1 cellular context compared by ENCODE assay signal in the genomic region with DNA sequence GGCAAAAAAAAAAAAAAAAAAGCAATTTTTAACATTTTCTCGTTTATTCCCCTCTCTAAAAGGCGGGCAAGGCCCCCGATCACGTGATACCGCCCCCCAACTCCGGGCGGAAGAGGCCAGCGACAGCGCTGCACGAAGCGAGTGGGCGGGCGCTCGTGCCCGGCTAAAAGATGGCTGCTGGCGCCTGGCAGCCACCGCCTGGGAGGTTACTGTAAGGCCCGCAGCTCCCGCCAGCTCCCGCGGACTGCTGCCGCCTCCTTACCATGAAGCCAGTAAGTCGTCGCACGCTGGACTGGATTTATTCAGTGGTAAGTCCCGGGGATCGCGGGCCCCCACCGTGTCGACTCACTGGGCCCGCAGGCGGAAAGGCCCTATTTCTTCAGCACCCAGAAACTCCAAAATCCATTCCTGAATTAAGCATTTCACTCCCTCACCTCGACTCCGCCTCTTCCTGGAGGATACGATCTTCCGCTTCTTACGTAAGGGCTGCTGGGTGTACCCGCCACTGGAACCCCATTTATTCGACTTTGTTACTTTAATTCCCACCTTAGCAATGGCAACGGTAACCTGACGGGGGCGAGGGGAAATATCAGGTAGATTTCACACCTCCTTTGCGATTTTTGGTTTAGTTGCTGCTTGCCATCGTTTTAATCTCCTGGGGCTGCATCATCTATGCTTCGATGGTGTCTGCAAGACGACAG.
A peak's percentile ranks its signal among the peaks of the same experiment; 100 is the strongest.
TF ChIP-seq lines count a peak whose summit lies in the region.

A gene with protein sequence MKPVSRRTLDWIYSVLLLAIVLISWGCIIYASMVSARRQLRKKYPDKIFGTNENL (plus strand): TSS at position 156 of the 701 bp plus-strand sequence. CDS start 108 bp downstream, at position 264.
A gene (minus strand): TSS at position 415 of the 701 bp plus-strand sequence. CDS start 150 bp downstream, at position 265.

TF ChIP-seq in HepG2, 621 proteins besides CTCF, POLR2A, EP300 and RAD21 (continued from another document and continues in another):
- TF ChIP-seq, protein P1, sequence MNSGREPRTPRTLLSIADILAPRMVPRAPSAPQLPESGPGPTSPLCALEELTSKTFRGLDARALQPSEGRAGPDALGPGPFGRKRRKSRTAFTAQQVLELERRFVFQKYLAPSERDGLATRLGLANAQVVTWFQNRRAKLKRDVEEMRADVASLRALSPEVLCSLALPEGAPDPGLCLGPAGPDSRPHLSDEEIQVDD (CRISPR knock-in tag; IDR thresholded peaks at IDR 0.05; ENCODE audit: borderline replicate concordance), result no peak
- TF ChIP-seq HNRNPL (IDR thresholded peaks at IDR 0.05; ENCODE audit: low read depth, low read length), result peak; percentile 53; the same call in 1 of the 2 replicates
- peak; percentile 96; the same call in 1 of the 2 replicates for TF ChIP-seq ZNF225 (CRISPR knock-in tag; IDR thresholded peaks at IDR 0.05)
- peak; percentile 53; the same call in 1 of the 2 replicates for TF ChIP-seq ETV5 (CRISPR knock-in tag; IDR thresholded peaks at IDR 0.05; ENCODE audit: borderline replicate concordance)
- TF ChIP-seq TOPORS (CRISPR knock-in tag; IDR thresholded peaks at IDR 0.05), result no peak; the same call in 1 of the 2 replicates
- peak; percentile 43; the same call in 1 of the 2 replicates for TF ChIP-seq SMAD3 (CRISPR knock-in tag; IDR thresholded peaks at IDR 0.05)
- no peak for TF ChIP-seq ZNF17 (CRISPR knock-in tag; IDR thresholded peaks at IDR 0.05)
- TF ChIP-seq NKX3-1 (CRISPR knock-in tag; IDR thresholded peaks at IDR 0.05), result no peak
- no peak for TF ChIP-seq MIER2 (CRISPR knock-in tag; IDR thresholded peaks at IDR 0.05)
- TF ChIP-seq ZNF33A (CRISPR knock-in tag; IDR thresholded peaks at IDR 0.05; ENCODE audit: borderline replicate concordance), result no peak
- TF ChIP-seq, protein P2, sequence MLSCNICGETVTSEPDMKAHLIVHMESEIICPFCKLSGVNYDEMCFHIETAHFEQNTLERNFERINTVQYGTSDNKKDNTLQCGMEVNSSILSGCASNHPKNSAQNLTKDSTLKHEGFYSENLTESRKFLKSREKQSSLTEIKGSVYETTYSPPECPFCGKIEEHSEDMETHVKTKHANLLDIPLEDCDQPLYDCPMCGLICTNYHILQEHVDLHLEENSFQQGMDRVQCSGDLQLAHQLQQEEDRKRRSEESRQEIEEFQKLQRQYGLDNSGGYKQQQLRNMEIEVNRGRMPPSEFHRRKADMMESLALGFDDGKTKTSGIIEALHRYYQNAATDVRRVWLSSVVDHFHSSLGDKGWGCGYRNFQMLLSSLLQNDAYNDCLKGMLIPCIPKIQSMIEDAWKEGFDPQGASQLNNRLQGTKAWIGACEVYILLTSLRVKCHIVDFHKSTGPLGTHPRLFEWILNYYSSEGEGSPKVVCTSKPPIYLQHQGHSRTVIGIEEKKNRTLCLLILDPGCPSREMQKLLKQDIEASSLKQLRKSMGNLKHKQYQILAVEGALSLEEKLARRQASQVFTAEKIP (CRISPR knock-in tag; IDR thresholded peaks at IDR 0.05; ENCODE audit: borderline replicate concordance), result no peak
- TF ChIP-seq, protein P3, sequence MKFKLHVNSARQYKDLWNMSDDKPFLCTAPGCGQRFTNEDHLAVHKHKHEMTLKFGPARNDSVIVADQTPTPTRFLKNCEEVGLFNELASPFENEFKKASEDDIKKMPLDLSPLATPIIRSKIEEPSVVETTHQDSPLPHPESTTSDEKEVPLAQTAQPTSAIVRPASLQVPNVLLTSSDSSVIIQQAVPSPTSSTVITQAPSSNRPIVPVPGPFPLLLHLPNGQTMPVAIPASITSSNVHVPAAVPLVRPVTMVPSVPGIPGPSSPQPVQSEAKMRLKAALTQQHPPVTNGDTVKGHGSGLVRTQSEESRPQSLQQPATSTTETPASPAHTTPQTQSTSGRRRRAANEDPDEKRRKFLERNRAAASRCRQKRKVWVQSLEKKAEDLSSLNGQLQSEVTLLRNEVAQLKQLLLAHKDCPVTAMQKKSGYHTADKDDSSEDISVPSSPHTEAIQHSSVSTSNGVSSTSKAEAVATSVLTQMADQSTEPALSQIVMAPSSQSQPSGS (CRISPR knock-in tag; IDR thresholded peaks at IDR 0.05), result peak; percentile 66; the same call in 1 of the 2 replicates
- TF ChIP-seq, protein P4, sequence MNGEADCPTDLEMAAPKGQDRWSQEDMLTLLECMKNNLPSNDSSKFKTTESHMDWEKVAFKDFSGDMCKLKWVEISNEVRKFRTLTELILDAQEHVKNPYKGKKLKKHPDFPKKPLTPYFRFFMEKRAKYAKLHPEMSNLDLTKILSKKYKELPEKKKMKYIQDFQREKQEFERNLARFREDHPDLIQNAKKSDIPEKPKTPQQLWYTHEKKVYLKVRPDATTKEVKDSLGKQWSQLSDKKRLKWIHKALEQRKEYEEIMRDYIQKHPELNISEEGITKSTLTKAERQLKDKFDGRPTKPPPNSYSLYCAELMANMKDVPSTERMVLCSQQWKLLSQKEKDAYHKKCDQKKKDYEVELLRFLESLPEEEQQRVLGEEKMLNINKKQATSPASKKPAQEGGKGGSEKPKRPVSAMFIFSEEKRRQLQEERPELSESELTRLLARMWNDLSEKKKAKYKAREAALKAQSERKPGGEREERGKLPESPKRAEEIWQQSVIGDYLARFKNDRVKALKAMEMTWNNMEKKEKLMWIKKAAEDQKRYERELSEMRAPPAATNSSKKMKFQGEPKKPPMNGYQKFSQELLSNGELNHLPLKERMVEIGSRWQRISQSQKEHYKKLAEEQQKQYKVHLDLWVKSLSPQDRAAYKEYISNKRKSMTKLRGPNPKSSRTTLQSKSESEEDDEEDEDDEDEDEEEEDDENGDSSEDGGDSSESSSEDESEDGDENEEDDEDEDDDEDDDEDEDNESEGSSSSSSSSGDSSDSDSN (CRISPR knock-in tag; IDR thresholded peaks at IDR 0.05), result peak; percentile 78
- TF ChIP-seq ARID2 (CRISPR knock-in tag; IDR thresholded peaks at IDR 0.05; ENCODE audit: borderline replicate concordance), result 0 out of 2 replicates have a peak, but pooled peaks have one; percentile 53
- TF ChIP-seq, protein P5, sequence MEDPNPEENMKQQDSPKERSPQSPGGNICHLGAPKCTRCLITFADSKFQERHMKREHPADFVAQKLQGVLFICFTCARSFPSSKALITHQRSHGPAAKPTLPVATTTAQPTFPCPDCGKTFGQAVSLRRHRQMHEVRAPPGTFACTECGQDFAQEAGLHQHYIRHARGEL (CRISPR knock-in tag; IDR thresholded peaks at IDR 0.05), result no peak
- TF ChIP-seq ZNF432 (CRISPR knock-in tag; IDR thresholded peaks at IDR 0.05; ENCODE audit: borderline replicate concordance), result no peak
- TF ChIP-seq, protein P6, sequence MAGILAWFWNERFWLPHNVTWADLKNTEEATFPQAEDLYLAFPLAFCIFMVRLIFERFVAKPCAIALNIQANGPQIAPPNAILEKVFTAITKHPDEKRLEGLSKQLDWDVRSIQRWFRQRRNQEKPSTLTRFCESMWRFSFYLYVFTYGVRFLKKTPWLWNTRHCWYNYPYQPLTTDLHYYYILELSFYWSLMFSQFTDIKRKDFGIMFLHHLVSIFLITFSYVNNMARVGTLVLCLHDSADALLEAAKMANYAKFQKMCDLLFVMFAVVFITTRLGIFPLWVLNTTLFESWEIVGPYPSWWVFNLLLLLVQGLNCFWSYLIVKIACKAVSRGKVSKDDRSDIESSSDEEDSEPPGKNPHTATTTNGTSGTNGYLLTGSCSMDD (CRISPR knock-in tag; IDR thresholded peaks at IDR 0.05), result no peak
- no peak for TF ChIP-seq ZNF780A (CRISPR knock-in tag; IDR thresholded peaks at IDR 0.05)
- TF ChIP-seq SRSF1 (optimal IDR thresholded peaks at IDR 0.05; ENCODE audit: low read depth, low read length), result peak; percentile 47
- no peak for TF ChIP-seq PTBP1 (IDR thresholded peaks at IDR 0.05; ENCODE audit: low read depth, low read length, poor library complexity, severe bottlenecking)
- TF ChIP-seq, protein P7, sequence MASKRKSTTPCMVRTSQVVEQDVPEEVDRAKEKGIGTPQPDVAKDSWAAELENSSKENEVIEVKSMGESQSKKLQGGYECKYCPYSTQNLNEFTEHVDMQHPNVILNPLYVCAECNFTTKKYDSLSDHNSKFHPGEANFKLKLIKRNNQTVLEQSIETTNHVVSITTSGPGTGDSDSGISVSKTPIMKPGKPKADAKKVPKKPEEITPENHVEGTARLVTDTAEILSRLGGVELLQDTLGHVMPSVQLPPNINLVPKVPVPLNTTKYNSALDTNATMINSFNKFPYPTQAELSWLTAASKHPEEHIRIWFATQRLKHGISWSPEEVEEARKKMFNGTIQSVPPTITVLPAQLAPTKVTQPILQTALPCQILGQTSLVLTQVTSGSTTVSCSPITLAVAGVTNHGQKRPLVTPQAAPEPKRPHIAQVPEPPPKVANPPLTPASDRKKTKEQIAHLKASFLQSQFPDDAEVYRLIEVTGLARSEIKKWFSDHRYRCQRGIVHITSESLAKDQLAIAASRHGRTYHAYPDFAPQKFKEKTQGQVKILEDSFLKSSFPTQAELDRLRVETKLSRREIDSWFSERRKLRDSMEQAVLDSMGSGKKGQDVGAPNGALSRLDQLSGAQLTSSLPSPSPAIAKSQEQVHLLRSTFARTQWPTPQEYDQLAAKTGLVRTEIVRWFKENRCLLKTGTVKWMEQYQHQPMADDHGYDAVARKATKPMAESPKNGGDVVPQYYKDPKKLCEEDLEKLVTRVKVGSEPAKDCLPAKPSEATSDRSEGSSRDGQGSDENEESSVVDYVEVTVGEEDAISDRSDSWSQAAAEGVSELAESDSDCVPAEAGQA (IDR thresholded peaks at IDR 0.05; ENCODE audit: low read depth), result peak; percentile 88
- TF ChIP-seq, protein P7 (CRISPR knock-in tag; IDR thresholded peaks at IDR 0.05; ENCODE audit: borderline replicate concordance), result no peak
- no peak for TF ChIP-seq ZNF253 (CRISPR knock-in tag; IDR thresholded peaks at IDR 0.05; ENCODE audit: borderline replicate concordance)
- TF ChIP-seq, protein P8, sequence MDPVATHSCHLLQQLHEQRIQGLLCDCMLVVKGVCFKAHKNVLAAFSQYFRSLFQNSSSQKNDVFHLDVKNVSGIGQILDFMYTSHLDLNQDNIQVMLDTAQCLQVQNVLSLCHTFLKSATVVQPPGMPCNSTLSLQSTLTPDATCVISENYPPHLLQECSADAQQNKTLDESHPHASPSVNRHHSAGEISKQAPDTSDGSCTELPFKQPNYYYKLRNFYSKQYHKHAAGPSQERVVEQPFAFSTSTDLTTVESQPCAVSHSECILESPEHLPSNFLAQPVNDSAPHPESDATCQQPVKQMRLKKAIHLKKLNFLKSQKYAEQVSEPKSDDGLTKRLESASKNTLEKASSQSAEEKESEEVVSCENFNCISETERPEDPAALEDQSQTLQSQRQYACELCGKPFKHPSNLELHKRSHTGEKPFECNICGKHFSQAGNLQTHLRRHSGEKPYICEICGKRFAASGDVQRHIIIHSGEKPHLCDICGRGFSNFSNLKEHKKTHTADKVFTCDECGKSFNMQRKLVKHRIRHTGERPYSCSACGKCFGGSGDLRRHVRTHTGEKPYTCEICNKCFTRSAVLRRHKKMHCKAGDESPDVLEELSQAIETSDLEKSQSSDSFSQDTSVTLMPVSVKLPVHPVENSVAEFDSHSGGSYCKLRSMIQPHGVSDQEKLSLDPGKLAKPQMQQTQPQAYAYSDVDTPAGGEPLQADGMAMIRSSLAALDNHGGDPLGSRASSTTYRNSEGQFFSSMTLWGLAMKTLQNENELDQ (CRISPR knock-in tag; IDR thresholded peaks at IDR 0.05; ENCODE audit: borderline replicate concordance), result no peak
- TF ChIP-seq, protein P9, sequence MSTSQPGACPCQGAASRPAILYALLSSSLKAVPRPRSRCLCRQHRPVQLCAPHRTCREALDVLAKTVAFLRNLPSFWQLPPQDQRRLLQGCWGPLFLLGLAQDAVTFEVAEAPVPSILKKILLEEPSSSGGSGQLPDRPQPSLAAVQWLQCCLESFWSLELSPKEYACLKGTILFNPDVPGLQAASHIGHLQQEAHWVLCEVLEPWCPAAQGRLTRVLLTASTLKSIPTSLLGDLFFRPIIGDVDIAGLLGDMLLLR (CRISPR knock-in tag; IDR thresholded peaks at IDR 0.05), result no peak
- peak; percentile 47; the same call in 1 of the 2 replicates for TF ChIP-seq ZNF747 (CRISPR knock-in tag; IDR thresholded peaks at IDR 0.05; ENCODE audit: borderline replicate concordance)
- no peak for TF ChIP-seq SMARCC2 (IDR thresholded peaks at IDR 0.05)
- peak; percentile 65; the same call in 1 of the 2 replicates for TF ChIP-seq CAMTA2 (CRISPR knock-in tag; IDR thresholded peaks at IDR 0.05; ENCODE audit: borderline replicate concordance)
- TF ChIP-seq ZNF350 (CRISPR knock-in tag; IDR thresholded peaks at IDR 0.05; ENCODE audit: borderline replicate concordance, low read depth), result peak; percentile 87
- TF ChIP-seq CHD4 (IDR thresholded peaks at IDR 0.05; ENCODE audit: borderline replicate concordance, low read length), result no peak
- TF ChIP-seq, protein P10, sequence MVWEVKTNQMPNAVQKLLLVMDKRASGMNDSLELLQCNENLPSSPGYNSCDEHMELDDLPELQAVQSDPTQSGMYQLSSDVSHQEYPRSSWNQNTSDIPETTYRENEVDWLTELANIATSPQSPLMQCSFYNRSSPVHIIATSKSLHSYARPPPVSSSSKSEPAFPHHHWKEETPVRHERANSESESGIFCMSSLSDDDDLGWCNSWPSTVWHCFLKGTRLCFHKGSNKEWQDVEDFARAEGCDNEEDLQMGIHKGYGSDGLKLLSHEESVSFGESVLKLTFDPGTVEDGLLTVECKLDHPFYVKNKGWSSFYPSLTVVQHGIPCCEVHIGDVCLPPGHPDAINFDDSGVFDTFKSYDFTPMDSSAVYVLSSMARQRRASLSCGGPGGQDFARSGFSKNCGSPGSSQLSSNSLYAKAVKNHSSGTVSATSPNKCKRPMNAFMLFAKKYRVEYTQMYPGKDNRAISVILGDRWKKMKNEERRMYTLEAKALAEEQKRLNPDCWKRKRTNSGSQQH (CRISPR knock-in tag; IDR thresholded peaks at IDR 0.05; ENCODE audit: low read depth), result peak; percentile 93
- TF ChIP-seq, protein P11, sequence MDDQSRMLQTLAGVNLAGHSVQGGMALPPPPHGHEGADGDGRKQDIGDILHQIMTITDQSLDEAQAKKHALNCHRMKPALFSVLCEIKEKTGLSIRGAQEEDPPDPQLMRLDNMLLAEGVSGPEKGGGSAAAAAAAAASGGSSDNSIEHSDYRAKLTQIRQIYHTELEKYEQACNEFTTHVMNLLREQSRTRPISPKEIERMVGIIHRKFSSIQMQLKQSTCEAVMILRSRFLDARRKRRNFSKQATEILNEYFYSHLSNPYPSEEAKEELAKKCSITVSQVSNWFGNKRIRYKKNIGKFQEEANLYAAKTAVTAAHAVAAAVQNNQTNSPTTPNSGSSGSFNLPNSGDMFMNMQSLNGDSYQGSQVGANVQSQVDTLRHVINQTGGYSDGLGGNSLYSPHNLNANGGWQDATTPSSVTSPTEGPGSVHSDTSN (CRISPR knock-in tag; IDR thresholded peaks at IDR 0.05; ENCODE audit: borderline replicate concordance), result no peak
- TF ChIP-seq BORCS8-MEF2B (CRISPR knock-in tag; IDR thresholded peaks at IDR 0.05), result peak; percentile 76
- TF ChIP-seq ESRRA (CRISPR knock-in tag; IDR thresholded peaks at IDR 0.05; ENCODE audit: low read depth), result no peak
- TF ChIP-seq DNMT3B (CRISPR knock-in tag; conservative IDR thresholded peaks at IDR 0.05), result no peak
